In genomic region chr2:197197808-197198409, GRCh38 we compare ENCODE assay signal across 11 cellular contexts.
DNase-seq lines count a peak whose midpoint lies in the region; ATAC-seq and TF ChIP-seq lines count a peak whose summit lies in the region.
"Had no signal": no experiment of that assay in that cellular context is flagged by ENCODE, and none has a peak within 500 bp of the region (broad histone marks: within the 10 kb centered on the region; RNA-seq: fewer than 3 reads in every experiment).

No MANE protein-coding gene starts in this region.

- H3K36me3 Mint-ChIP-seq in CD4-positive, alpha-beta memory T cell, result peaks cover 12 to 23% of the 10 kb centered on the region in 2 donors
- no peaks in the 10 kb centered on the region for H3K36me3 Mint-ChIP-seq in GM23338 (ENCODE audit: low read depth)
- H3K36me3 Mint-ChIP-seq in activated naive CD8-positive, alpha-beta T cell treated with anti-CD3 and anti-CD28 coated beads, Interleukin-2, amount 50 U/mL, for 24 hours (ENCODE audit: low read depth), result peaks cover 28% of the 10 kb centered on the region
- H3K36me3 Mint-ChIP-seq in nephron progenitor cell (ENCODE audit: low read depth), result no peaks in the 10 kb centered on the region

- peak overlapping the region; percentile 84 to 99 (median 91) for H3K4me3 Mint-ChIP-seq in CD4-positive, alpha-beta memory T cell
- H3K4me3 Mint-ChIP-seq in GM23338, result no peak overlapping the region
- H3K4me3 Mint-ChIP-seq in activated naive CD8-positive, alpha-beta T cell treated with anti-CD3 and anti-CD28 coated beads, Interleukin-2, amount 50 U/mL, for 24 hours, result peak overlapping the region; percentile 85
- no peak overlapping the region for H3K4me3 Mint-ChIP-seq in nephron progenitor cell

- no peaks in the 10 kb centered on the region for H3K9me3 ChIP-seq in CD4-positive, alpha-beta memory T cell (ENCODE audit: control insufficient read depth in 1 of 2, low read length in 2 of 2)

- POLR2A ChIA-PET in CD4-positive, alpha-beta memory T cell (lab: Charles Lee; ENCODE audit: partially characterized antibody), result interaction anchor here (0.9 to 30.5 kb wide), 21 partner anchors 7 to 301 kb away, joined by 3 to 1394 read pairs (median 5); partner anchors contain the start of genes ANKRD44 and HSPD1
- POLR2A ChIA-PET in RWPE1 (lab: Yijun Ruan, JAX; ENCODE audit: low non-redundant PET), result no interaction called here

- peak overlapping the region; percentile 95 to 99 (median 97) for H3K27ac Mint-ChIP-seq in CD4-positive, alpha-beta memory T cell
- H3K27ac Mint-ChIP-seq in GM23338, result no peak overlapping the region
- H3K27ac Mint-ChIP-seq in activated naive CD8-positive, alpha-beta T cell treated with anti-CD3 and anti-CD28 coated beads, Interleukin-2, amount 50 U/mL, for 24 hours, result peak overlapping the region; percentile 93
- H3K27ac Mint-ChIP-seq in nephron progenitor cell, result peak overlapping the region; percentile 84

- peak overlapping the region; percentile 63; the same call in 1 of the 2 replicates for H2AFZ ChIP-seq in GM23338

- peaks cover 0 to 3% (median 0%) of the 10 kb centered on the region in 8 donors for H3K9me3 Mint-ChIP-seq in CD4-positive, alpha-beta memory T cell
- H3K9me3 Mint-ChIP-seq in GM23338 (no peaks in the 10 kb centered on the region), nephron progenitor cell (no peaks in the 10 kb centered on the region)
- no peaks in the 10 kb centered on the region for H3K9me3 Mint-ChIP-seq in activated naive CD8-positive, alpha-beta T cell treated with anti-CD3 and anti-CD28 coated beads, Interleukin-2, amount 50 U/mL, for 24 hours

- TF ChIP-seq CTCF in GM23338 (conservative IDR thresholded peaks at IDR 0.05; ENCODE audit: low read depth in 2 of 2) (no peak), nephron progenitor cell (IDR thresholded peaks at IDR 0.05) (no peak), RWPE1 (conservative IDR thresholded peaks at IDR 0.05; ENCODE audit: low read depth) (no peak)

- peaks cover 88% of the 10 kb centered on the region for H3K4me1 ChIP-seq in CD4-positive, alpha-beta memory T cell (ENCODE audit: insufficient read depth, low read length)
- no peaks in the 10 kb centered on the region for H3K4me1 ChIP-seq in GM23338 (ENCODE audit: insufficient read depth)

- no peaks in the 10 kb centered on the region for H3F3A ChIP-seq in GM23338 (replicated peaks; ENCODE audit: low read depth)

- H3K4me3 ChIP-seq in CD4-positive, alpha-beta memory T cell (ENCODE audit: low read length in 2 of 2), result peak overlapping the region; percentile 38 to 46
- no peak overlapping the region for H3K4me3 ChIP-seq in GM23338

- no peaks in the 10 kb centered on the region for H3K79me2 ChIP-seq in GM23338 (replicated peaks; ENCODE audit: insufficient read depth)

- H3K4me1 Mint-ChIP-seq in CD4-positive, alpha-beta memory T cell, result peaks cover 68 to 87% (median 79%) of the 10 kb centered on the region in 4 donors
- H3K4me1 Mint-ChIP-seq in GM23338 (peaks cover 3% of the 10 kb centered on the region; the same call in 2 of the 3 replicates), nephron progenitor cell (peaks cover 8% of the 10 kb centered on the region)
- H3K4me1 Mint-ChIP-seq in activated naive CD8-positive, alpha-beta T cell treated with anti-CD3 and anti-CD28 coated beads, Interleukin-2, amount 50 U/mL, for 24 hours, result peaks cover 89% of the 10 kb centered on the region

- intact Hi-C loops in CD4-positive, alpha-beta memory T cell (cut with micrococcal nuclease), result loop anchor here (2.0 to 10.0 kb wide), 4 partner anchors 59 to 1033 kb away; partner anchors contain the start of gene COQ10B

- CTCF ChIA-PET in CD4-positive, alpha-beta memory T cell (lab: Charles Lee; ENCODE audit: partially characterized antibody), result interaction anchor here (0.8 to 8.4 kb wide), 21 partner anchors 8 to 179 kb away, joined by 3 to 146 read pairs (median 5); partner anchors contain the start of gene ANKRD44
- CTCF ChIA-PET in RWPE1 (lab: Yijun Ruan, JAX), result no interaction called here

- peak overlapping the region; percentile 73 for H3K27ac ChIP-seq in CD4-positive, alpha-beta memory T cell (ENCODE audit: low read depth, low read length)
- H3K27ac ChIP-seq in GM23338 (ENCODE audit: low read depth) (no peak overlapping the region), RWPE1 (no peak overlapping the region)
- H3K27ac ChIP-seq: VCaP had no signal

- no peaks in the 10 kb centered on the region for H4K20me1 ChIP-seq in GM23338 (replicated peaks; ENCODE audit: insufficient read depth)

- no peaks in the 10 kb centered on the region for H3K27me3 ChIP-seq in CD4-positive, alpha-beta memory T cell (ENCODE audit: insufficient read depth, low read length)
- no peaks in the 10 kb centered on the region for H3K27me3 ChIP-seq in GM23338 (ENCODE audit: insufficient read depth)

- peak in 3 of 5 donors; percentile 34 to 52 (median 48) for DNase-seq in CD4-positive, alpha-beta memory T cell
- DNase-seq in GM23338 (ENCODE audit: low spot score) (no peak), nephron progenitor cell (no peak), NCI-H524 treated with DMSO at 0.1 percent for 48 hours (lab: John Stamatoyannopoulos, UW) (no peak), MV-4-11 (lab: John Stamatoyannopoulos, UW) (no peak), HPDE6-E6E7 (ENCODE audit: extremely low spot score) (no peak), RWPE1 (ENCODE audit: low spot score) (no peak)
- no peak for DNase-seq in activated naive CD8-positive, alpha-beta T cell treated with anti-CD3 and anti-CD28 coated beads, Interleukin-2, amount 50 U/mL, for 24 hours
- DNase-seq: amniotic stem cell, NCI-H2081 treated with DMSO at 0.1 percent for 48 hours had no signal

- no peaks in the 10 kb centered on the region for H3K27me3 Mint-ChIP-seq in CD4-positive, alpha-beta memory T cell
- H3K27me3 Mint-ChIP-seq in GM23338 (ENCODE audit: insufficient read depth, low read depth, poor library complexity) (peaks cover 2% of the 10 kb centered on the region), nephron progenitor cell (ENCODE audit: low read depth, poor library complexity) (peaks cover 12% of the 10 kb centered on the region)
- peaks cover 3% of the 10 kb centered on the region for H3K27me3 Mint-ChIP-seq in activated naive CD8-positive, alpha-beta T cell treated with anti-CD3 and anti-CD28 coated beads, Interleukin-2, amount 50 U/mL, for 24 hours

- ATAC-seq in GM23338, result no peak
- ATAC-seq in activated naive CD8-positive, alpha-beta T cell treated with anti-CD3 and anti-CD28 coated beads, Interleukin-2, amount 50 U/mL, for 24 hours, result no peak

- no peak overlapping the region for H3K4me2 ChIP-seq in GM23338

- no peaks in the 10 kb centered on the region for H3K36me3 ChIP-seq in CD4-positive, alpha-beta memory T cell (ENCODE audit: insufficient read depth, low read length)
- no peaks in the 10 kb centered on the region for H3K36me3 ChIP-seq in GM23338 (ENCODE audit: insufficient read depth)

- no peaks in the 10 kb centered on the region for H3K9me2 ChIP-seq in GM23338 (ENCODE audit: insufficient read depth)

TF ChIP-seq in GM23338, 12 proteins besides CTCF, POLR2A, EP300 and RAD21:
- TF ChIP-seq NANOG (IDR thresholded peaks at IDR 0.05; ENCODE audit: borderline replicate concordance), result no peak
- TF ChIP-seq REST (IDR thresholded peaks at IDR 0.05; ENCODE audit: unreplicated experiment), result no peak
- no peak for TF ChIP-seq EZH2phosphoT487 (IDR thresholded peaks at IDR 0.05; ENCODE audit: unreplicated experiment)
- TF ChIP-seq POLR2AphosphoS5 (IDR thresholded peaks at IDR 0.05; ENCODE audit: low read depth), result no peak
- no peak for TF ChIP-seq CREB1 (CRISPR knock-in tag; IDR thresholded peaks at IDR 0.05; ENCODE audit: low read depth)
- TF ChIP-seq ZNF331 (CRISPR knock-in tag; IDR thresholded peaks at IDR 0.05; ENCODE audit: low read depth), result no peak
- TF ChIP-seq EZH2 (IDR thresholded peaks at IDR 0.05; ENCODE audit: low read depth, unreplicated experiment), result no peak
- TF ChIP-seq STAT1 (IDR thresholded peaks at IDR 0.05; ENCODE audit: unreplicated experiment), result no peak
- no peak for TF ChIP-seq JUNB (IDR thresholded peaks at IDR 0.05; ENCODE audit: unreplicated experiment)
TF ChIP-seq in GM23338: peak in this region for 0.

Comparison
In these comparisons a context has a peak if more than half of its experiments do, and no peak if none do; other contexts are left out.
1. DNase-seq: peak in CD4-positive, alpha-beta memory T cell (3 of 5); none in GM23338 (single experiment), activated naive CD8-positive, alpha-beta T cell treated with anti-CD3 and anti-CD28 coated beads, Interleukin-2, amount 50 U/mL, for 24 hours (single experiment), nephron progenitor cell (single experiment), NCI-H524 treated with DMSO at 0.1 percent for 48 hours (single experiment), MV-4-11 (single experiment), HPDE6-E6E7 (single experiment) and RWPE1 (single experiment).
2. H3K4me3 Mint-ChIP-seq: peak in CD4-positive, alpha-beta memory T cell (8 of 8) and activated naive CD8-positive, alpha-beta T cell treated with anti-CD3 and anti-CD28 coated beads, Interleukin-2, amount 50 U/mL, for 24 hours (single experiment); none in GM23338 (single experiment) and nephron progenitor cell (single experiment).